8 cellular contexts compared by ENCODE assay signal in the genomic region with DNA sequence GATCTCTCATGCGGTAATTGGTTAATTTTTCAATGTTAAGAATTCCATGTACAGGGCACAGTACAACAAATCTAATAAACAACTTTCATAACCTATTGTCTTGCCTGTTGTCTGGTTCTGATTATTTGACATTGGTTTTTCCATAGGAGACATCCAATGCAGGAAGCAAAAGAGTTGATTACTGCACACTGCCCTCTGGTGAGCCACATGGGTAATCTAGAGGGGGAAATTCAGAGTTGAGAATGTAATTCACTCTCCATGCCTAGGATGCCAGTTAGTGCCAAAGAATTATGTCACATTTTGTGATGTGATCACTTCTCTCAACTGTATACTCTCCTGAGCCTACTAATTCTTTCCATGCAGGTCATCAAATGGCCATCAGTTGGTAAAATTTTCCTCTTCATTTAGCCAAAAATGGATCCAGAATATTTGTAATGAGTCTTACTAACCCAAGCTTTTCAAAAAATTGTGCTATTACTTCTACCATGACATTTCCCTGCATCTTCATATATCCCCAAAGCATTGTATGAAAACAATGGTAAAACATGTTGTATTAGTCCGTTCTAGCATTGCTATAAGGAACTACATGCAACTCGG. TPM values are rescaled to one million over a fixed set of nuclear protein-coding genes. Genes with fewer than 3 reads are reported as not detected.
DNase-seq lines count a peak whose midpoint lies in the region; ATAC-seq and TF ChIP-seq lines count a peak whose summit lies in the region.

No MANE protein-coding gene starts in this region.

- peaks cover 0 to 6% (median 4%) of the 10 kb centered on the region in 4 donors for H3K4me1 Mint-ChIP-seq in naive thymus-derived CD8-positive, alpha-beta T cell
- H3K4me1 Mint-ChIP-seq in activated T-helper 2 cell treated with anti-CD3 and anti-CD28 coated beads, Interferon-gamma antibody, Interleukin-2, Interleukin-4, amounts not matched to agents 10 μg/mL and 5 μg/mL and 100 μg/mL, durations not matched to agents 14 hours and 24 hours and 36 hours (ENCODE audit: low read depth) = peaks cover 5% of the 10 kb centered on the region

- peaks cover 4 to 8% (median 6%) of the 10 kb centered on the region in 3 donors for H3K36me3 Mint-ChIP-seq in naive thymus-derived CD8-positive, alpha-beta T cell
- H3K36me3 Mint-ChIP-seq in activated T-helper 2 cell treated with anti-CD3 and anti-CD28 coated beads, Interferon-gamma antibody, Interleukin-2, Interleukin-4, amounts not matched to agents 10 μg/mL and 5 μg/mL and 100 μg/mL, durations not matched to agents 14 hours and 24 hours and 36 hours (ENCODE audit: low read depth) = no peaks in the 10 kb centered on the region

- H3K27ac Mint-ChIP-seq in naive thymus-derived CD8-positive, alpha-beta T cell = peak overlapping the region in 1 of 10 donors; percentile 50
- H3K27ac Mint-ChIP-seq in activated T-helper 2 cell treated with anti-CD3 and anti-CD28 coated beads, Interferon-gamma antibody, Interleukin-2, Interleukin-4, amounts not matched to agents 10 μg/mL and 5 μg/mL and 100 μg/mL, durations not matched to agents 14 hours and 24 hours and 36 hours = no peak overlapping the region

- WGBS in trophoblast cell (ENCODE audit: extremely low coverage, insufficient coverage, insufficient read length) = no CpG with 5 or more reads among the region's 3 CpGs

- TF ChIP-seq CTCF in OCI-LY7 (conservative IDR thresholded peaks at IDR 0.05; ENCODE audit: low read length) (peak; percentile 71), epithelial cell of esophagus (IDR thresholded peaks at IDR 0.05; ENCODE audit: insufficient read depth, low read depth, low read length, missing control alignments) (peak; percentile 87)

- H3K4ac ChIP-seq in trophoblast cell (ENCODE audit: low read depth, low read length) = no peak overlapping the region

- no peak overlapping the region for H2BK12ac ChIP-seq in trophoblast cell (ENCODE audit: low read length)

- no peak overlapping the region for H3K4me3 Mint-ChIP-seq in naive thymus-derived CD8-positive, alpha-beta T cell
- H3K4me3 Mint-ChIP-seq in activated T-helper 2 cell treated with anti-CD3 and anti-CD28 coated beads, Interferon-gamma antibody, Interleukin-2, Interleukin-4, amounts not matched to agents 10 μg/mL and 5 μg/mL and 100 μg/mL, durations not matched to agents 14 hours and 24 hours and 36 hours (ENCODE audit: low read depth) = no peak overlapping the region

- H3K4me1 ChIP-seq in OCI-LY7 (ENCODE audit: insufficient read depth, low read length, poor library complexity, severe bottlenecking) = no peaks in the 10 kb centered on the region
- H3K4me1 ChIP-seq in trophoblast cell (ENCODE audit: control insufficient read depth in 1 of 2, insufficient read depth in 2 of 2, low read length in 2 of 2) = no peaks in the 10 kb centered on the region

- H2AK5ac ChIP-seq in trophoblast cell (ENCODE audit: low read length) = no peak overlapping the region

- H3K27me3 Mint-ChIP-seq in naive thymus-derived CD8-positive, alpha-beta T cell = no peaks in the 10 kb centered on the region
- no peaks in the 10 kb centered on the region for H3K27me3 Mint-ChIP-seq in activated T-helper 2 cell treated with anti-CD3 and anti-CD28 coated beads, Interferon-gamma antibody, Interleukin-2, Interleukin-4, amounts not matched to agents 10 μg/mL and 5 μg/mL and 100 μg/mL, durations not matched to agents 14 hours and 24 hours and 36 hours (ENCODE audit: low read depth)

- H3K9me2 ChIP-seq in OCI-LY7 (ENCODE audit: insufficient read depth, low read length) = no peaks in the 10 kb centered on the region

- H3K14ac ChIP-seq in trophoblast cell (ENCODE audit: low read length) = no peak overlapping the region

- H3K23ac ChIP-seq in trophoblast cell (ENCODE audit: low read length) = no peak overlapping the region

- intact Hi-C loops in OCI-LY7 (cut with micrococcal nuclease; ENCODE audit: unreplicated experiment) = no loop called here
- intact Hi-C loops in activated T-helper 2 cell treated with anti-CD3 and anti-CD28 coated beads, Interferon-gamma antibody, Interleukin-2, Interleukin-4, amounts not matched to agents 10 μg/mL and 5 μg/mL and 100 μg/mL, durations not matched to agents 14 hours and 24 hours and 36 hours (cut with micrococcal nuclease) = loop anchor here (5.0 kb wide), 1 partner anchor 200 kb away; a partner anchor contains a TSS

- H3K79me2 ChIP-seq in OCI-LY7 (ENCODE audit: insufficient read depth, low read depth, low read length) (no peaks in the 10 kb centered on the region), trophoblast cell (ENCODE audit: control insufficient read depth, insufficient read depth, low read length, poor library complexity) (no peaks in the 10 kb centered on the region)

- H3K36me3 ChIP-seq in OCI-LY7 (ENCODE audit: insufficient read depth, low read length) (no peaks in the 10 kb centered on the region), trophoblast cell (ENCODE audit: control insufficient read depth in 1 of 2, insufficient read depth in 2 of 2, low read length in 2 of 2) (no peaks in the 10 kb centered on the region)

- no peak overlapping the region for H3K18ac ChIP-seq in trophoblast cell (ENCODE audit: low read length)

- POLR2A ChIA-PET in HEK293T (lab: Yijun Ruan, JAX) (no interaction called here), OCI-LY7 (lab: Charles Lee) (interaction anchor here (1.0 kb wide), 1 partner anchor 17 kb away, joined by 3 read pairs; no protein-coding TSS in a partner anchor)
- POLR2A ChIA-PET in naive thymus-derived CD8-positive, alpha-beta T cell (lab: Charles Lee) = no interaction called here

- H3K4me3 ChIP-seq in OCI-LY7 (ENCODE audit: low read depth, low read length, poor library complexity, severe bottlenecking) (no peak overlapping the region), epithelial cell of esophagus (ENCODE audit: low read length) (no peak overlapping the region), trophoblast cell (ENCODE audit: low read depth, low read length) (no peak overlapping the region)

- H4K12ac ChIP-seq in trophoblast cell (ENCODE audit: low read depth, low read length) = no peak overlapping the region

- DNase-seq in Ammon's horn (ENCODE audit: low spot score) (peak; percentile 29), HEK293T (ENCODE audit: extremely low spot score) (peak; percentile 34), OCI-LY7 (ENCODE audit: low spot score) (peak; percentile 13), epithelial cell of esophagus (ENCODE audit: low read depth) (peak; percentile 84), trophoblast cell (peak; percentile 33 to 70)
- DNase-seq in naive thymus-derived CD8-positive, alpha-beta T cell = no peak
- no peak for DNase-seq in activated T-helper 2 cell treated with anti-CD3 and anti-CD28 coated beads, Interferon-gamma antibody, Interleukin-2, Interleukin-4, amounts not matched to agents 10 μg/mL and 5 μg/mL and 100 μg/mL, durations not matched to agents 14 hours and 24 hours and 36 hours (ENCODE audit: low spot score)
- no peak for DNase-seq in activated CD4-positive, alpha-beta T cell treated with anti-CD3 and anti-CD28 coated beads, Interleukin-2, amount 50 U/mL, for 4 hours

- H2BK120ac ChIP-seq in trophoblast cell (ENCODE audit: insufficient read depth, low read length, poor library complexity) = no peak overlapping the region

- no peak overlapping the region for H3K27ac ChIP-seq in OCI-LY7 (ENCODE audit: low read depth, low read length, poor library complexity, severe bottlenecking)
- no peak overlapping the region for H3K27ac ChIP-seq in trophoblast cell (ENCODE audit: low read depth, low read length)

- no peak overlapping the region for H2AFZ ChIP-seq in OCI-LY7 (ENCODE audit: low read length)
- H2AFZ ChIP-seq in trophoblast cell (ENCODE audit: insufficient read depth, low read length, poor library complexity) = no peak overlapping the region

- no peak overlapping the region for H3K9ac ChIP-seq in trophoblast cell (ENCODE audit: low read length)

- CTCF ChIA-PET in HEK293T (lab: Yijun Ruan, JAX) (no interaction called here), OCI-LY7 (lab: Charles Lee; ENCODE audit: unreplicated experiment) (no interaction called here)

- BruUV-seq in OCI-LY7 (replicated peaks; lab: Mats Ljungman, UMichigan) = no TSS peak

- H3K9me3 ChIP-seq in OCI-LY7 (ENCODE audit: low read length) (no peaks in the 10 kb centered on the region), trophoblast cell (ENCODE audit: insufficient read depth, low read depth, low read length) (no peaks in the 10 kb centered on the region)

- no peak for ATAC-seq in naive thymus-derived CD8-positive, alpha-beta T cell

- no peak overlapping the region for H2BK5ac ChIP-seq in trophoblast cell (ENCODE audit: low read depth, low read length, poor library complexity)

- no peak overlapping the region for H4K8ac ChIP-seq in trophoblast cell (ENCODE audit: low read depth, low read length)

- peaks cover 0 to 11% (median 0%) of the 10 kb centered on the region in 9 donors for H3K9me3 Mint-ChIP-seq in naive thymus-derived CD8-positive, alpha-beta T cell
- no peaks in the 10 kb centered on the region for H3K9me3 Mint-ChIP-seq in activated T-helper 2 cell treated with anti-CD3 and anti-CD28 coated beads, Interferon-gamma antibody, Interleukin-2, Interleukin-4, amounts not matched to agents 10 μg/mL and 5 μg/mL and 100 μg/mL, durations not matched to agents 14 hours and 24 hours and 36 hours

- H4K91ac ChIP-seq in trophoblast cell (ENCODE audit: low read depth, low read length) = no peak overlapping the region

- H3K79me1 ChIP-seq in trophoblast cell (ENCODE audit: low read length) = no peaks in the 10 kb centered on the region

- H4K20me1 ChIP-seq in OCI-LY7 (ENCODE audit: insufficient read depth, low read length) = no peaks in the 10 kb centered on the region

- H3K27me3 ChIP-seq in trophoblast cell (ENCODE audit: insufficient read depth, low read length) = no peaks in the 10 kb centered on the region

- H3K4me2 ChIP-seq in OCI-LY7 (ENCODE audit: low read length) (no peak overlapping the region), trophoblast cell (ENCODE audit: low read length) (no peak overlapping the region)

TF ChIP-seq in HEK293T, 16 proteins besides CTCF, POLR2A, EP300 and RAD21:
- TF ChIP-seq TARDBP (IDR thresholded peaks at IDR 0.05) = no peak
- TF ChIP-seq SUZ12 (IDR thresholded peaks at IDR 0.05) = no peak
- TF ChIP-seq LEF1 (IDR thresholded peaks at IDR 0.05; ENCODE audit: borderline replicate concordance) = no peak
- TF ChIP-seq ELF4 (IDR thresholded peaks at IDR 0.05) = no peak
- TF ChIP-seq ARNT (IDR thresholded peaks at IDR 0.05) = no peak
TF ChIP-seq in HEK293T: peak in this region for 0.

RNA-seq across cellular contexts. Expression of a gene that starts 17.7 kb away (rescaled TPM):
- total RNA-seq in OCI-LY7 (2014; rRNA removed; shearing (Covaris generic)) = 15.8 and 17.7 TPM in 2 replicates
- 23.8 and 26.2 TPM in 2 replicates for total RNA-seq in OCI-LY7 (2022)
- 12.0 and 13.8 TPM in 2 replicates for polyA plus RNA-seq in trophoblast cell (2013)
- 10 to 100 TPM; 80.0 to 84.6 TPM for total RNA-seq in naive thymus-derived CD8-positive, alpha-beta T cell
- 10 to 100 TPM; 57.7 to 73.5 (median 70.1) TPM for polyA plus RNA-seq in naive thymus-derived CD8-positive, alpha-beta T cell
- 13.1 and 13.7 TPM in 2 replicates for total RNA-seq in activated T-helper 2 cell treated with anti-CD3 and anti-CD28 coated beads, Interferon-gamma antibody, Interleukin-2, Interleukin-4, amounts not matched to agents 10 μg/mL and 5 μg/mL and 100 μg/mL, durations not matched to agents 14 hours and 24 hours and 36 hours

Comparison
In these comparisons a context has a peak if more than half of its experiments do, and no peak if none do; other contexts are left out.
1. DNase-seq: peak in Ammon's horn (single experiment), HEK293T (single experiment), OCI-LY7 (single experiment), epithelial cell of esophagus (single experiment) and trophoblast cell (2 of 2); none in naive thymus-derived CD8-positive, alpha-beta T cell (0 of 10), activated T-helper 2 cell treated with anti-CD3 and anti-CD28 coated beads, Interferon-gamma antibody, Interleukin-2, Interleukin-4, amounts not matched to agents 10 μg/mL and 5 μg/mL and 100 μg/mL, durations not matched to agents 14 hours and 24 hours and 36 hours (single experiment) and activated CD4-positive, alpha-beta T cell treated with anti-CD3 and anti-CD28 coated beads, Interleukin-2, amount 50 U/mL, for 4 hours (0 of 2).